ENCODE assay signal across 1 cellular context in the genomic region with DNA sequence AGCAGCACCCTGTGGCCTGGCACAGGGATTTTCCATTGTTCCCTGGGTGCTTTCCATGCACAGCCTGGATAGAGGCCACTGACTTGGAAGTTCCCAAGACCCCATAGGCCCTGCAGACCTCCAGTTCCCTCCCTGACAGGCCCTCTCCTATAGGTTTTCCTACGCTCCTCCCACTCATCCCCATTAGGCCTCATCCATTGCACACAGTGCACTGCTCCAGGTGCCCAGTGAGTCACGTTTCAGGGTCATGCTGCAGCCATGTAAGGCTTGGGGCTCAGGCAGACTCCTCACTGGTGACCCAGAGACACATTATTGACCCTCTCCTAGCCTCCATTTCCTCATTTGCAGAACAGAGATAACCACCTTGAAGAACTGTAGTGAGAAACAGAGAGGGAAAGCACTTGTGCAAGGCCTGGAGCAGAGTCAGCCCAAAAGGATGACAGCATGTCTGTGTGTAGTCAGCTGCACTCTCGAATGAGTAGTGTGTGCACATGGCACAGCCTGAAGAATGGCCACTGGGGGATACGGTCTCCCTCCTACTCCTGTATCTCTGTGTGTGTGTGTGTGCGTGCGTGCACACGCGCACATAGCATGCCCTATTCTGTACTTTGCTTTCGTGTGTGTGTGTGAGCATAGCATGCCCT.
TF ChIP-seq lines count a peak whose summit lies in the region.

No MANE protein-coding gene starts in this region.

TF ChIP-seq in A549, 52 proteins besides CTCF, POLR2A, EP300 and RAD21 (continued from another document):
- TF ChIP-seq FOXS1 (CRISPR knock-in tag; IDR thresholded peaks at IDR 0.05) (no peak), HOXA7 (CRISPR knock-in tag; IDR thresholded peaks at IDR 0.05) (no peak), KDM1A (IDR thresholded peaks at IDR 0.05; ENCODE audit: low read depth) (no peak), CHD4 (IDR thresholded peaks at IDR 0.05; ENCODE audit: borderline replicate concordance) (no peak), MYC (IDR thresholded peaks at IDR 0.05; ENCODE audit: borderline replicate concordance, low read length) (no peak), EHMT2 (IDR thresholded peaks at IDR 0.05; ENCODE audit: low read depth) (no peak), CHD2 (IDR thresholded peaks at IDR 0.05; ENCODE audit: low read length, partially characterized antibody) (no peak), HES2 (IDR thresholded peaks at IDR 0.05) (no peak), MAFK (IDR thresholded peaks at IDR 0.05; ENCODE audit: partially characterized antibody) (no peak)
- TF ChIP-seq, protein P1, sequence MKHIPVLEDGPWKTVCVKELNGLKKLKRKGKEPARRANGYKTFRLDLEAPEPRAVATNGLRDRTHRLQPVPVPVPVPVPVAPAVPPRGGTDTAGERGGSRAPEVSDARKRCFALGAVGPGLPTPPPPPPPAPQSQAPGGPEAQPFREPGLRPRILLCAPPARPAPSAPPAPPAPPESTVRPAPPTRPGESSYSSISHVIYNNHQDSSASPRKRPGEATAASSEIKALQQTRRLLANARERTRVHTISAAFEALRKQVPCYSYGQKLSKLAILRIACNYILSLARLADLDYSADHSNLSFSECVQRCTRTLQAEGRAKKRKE (CRISPR knock-in tag; IDR thresholded peaks at IDR 0.05; ENCODE audit: low read depth), result no peak
